Comparison of ENCODE assay signal across 20 cellular contexts in genomic region chr2:15782009-15782751, GRCh38.
DNase-seq lines count a peak whose midpoint lies in the region; ATAC-seq lines count a peak whose summit lies in the region.
"Had no signal": no experiment of that assay in that cellular context is flagged by ENCODE, and none has a peak within 500 bp of the region (broad histone marks: within the 10 kb centered on the region; RNA-seq: fewer than 3 reads in every experiment).

No MANE protein-coding gene starts in this region.

- H3K4me3 ChIP-seq in SJSA1: no peak overlapping the region
- H3K4me3 ChIP-seq: mucosa of descending colon, skin epidermis, upper lobe of left lung had no signal

- no peaks in the 10 kb centered on the region for H3K36me3 ChIP-seq in SJSA1
- H3K36me3 ChIP-seq: upper lobe of left lung had no signal

- no peak overlapping the region for H3K27ac ChIP-seq in SJSA1
- H3K27ac ChIP-seq: skin epidermis, upper lobe of left lung had no signal

- H3K4me1 ChIP-seq in SJSA1 (replicated peaks): peaks cover 10% of the 10 kb centered on the region; the same call in 1 of the 2 replicates
- H3K4me1 ChIP-seq: upper lobe of left lung had no signal

- H3K9me3 ChIP-seq in SJSA1 (replicated peaks): no peaks in the 10 kb centered on the region
- H3K9me3 ChIP-seq: mucosa of descending colon, upper lobe of left lung had no signal

- peak; percentile 37 for DNase-seq in activated effector memory CD4-positive, alpha-beta T cell treated with anti-CD3 and anti-CD28 coated beads, Interleukin-2, amount 50 U/mL, for 16 hours
- DNase-seq in activated effector memory CD4-positive, alpha-beta T cell treated with Interleukin-2 at 50 U/mL for 16 hours: no peak
- peak; percentile 41 to 52 for DNase-seq in SJSA1 (ENCODE audit: low read depth in 1 of 2, low spot score in 2 of 2)
- DNase-seq in iris pigment epithelial cell (ENCODE audit: low read depth): peak; percentile 17
- DNase-seq in stromal cell of bone marrow (ENCODE audit: low read depth): peak; percentile 14
- DNase-seq: activated T-cell treated with anti-CD3 and anti-CD28 coated beads, Interleukin-2, amount 50 U/mL, for 4 hours; glutamatergic neuron; islet precursor cell; mucosa of descending colon; NCI-H1048; NCI-H2171 treated with DMSO at 0.1 percent for 48 hours; occipital lobe; SHP77 treated with DMSO at 0.1 percent for 48 hours; stimulated activated naive B cell treated with anti-CD40 and anti-IgM and Interleukin-4, amounts not matched to agents 10 μg/mL and 1 μg/mL and 100 μg/mL, for 72 hours; T1000 had no signal

- H3K27me3 ChIP-seq in SJSA1 (replicated peaks): no peaks in the 10 kb centered on the region
- H3K27me3 ChIP-seq: upper lobe of left lung had no signal

- ATAC-seq in GM19467 (IDR thresholded peaks at IDR 0.05; ENCODE audit: unreplicated experiment): no peak
- no peak for ATAC-seq in GM19035 (IDR thresholded peaks at IDR 0.05; ENCODE audit: unreplicated experiment)
- no peak for ATAC-seq in HG03565 (IDR thresholded peaks at IDR 0.05; ENCODE audit: unreplicated experiment)
- ATAC-seq: activated T-cell treated with anti-CD3 and anti-CD28 coated beads, Interleukin-2, amount 50 U/mL, for 4 hours; mucosa of descending colon; stimulated activated naive B cell treated with anti-CD40 and anti-IgM and Interleukin-4, amounts not matched to agents 10 μg/mL and 1 μg/mL and 100 μg/mL, for 72 hours had no signal
